Comparison of ENCODE assay signal across 19 cellular contexts in the genomic region with DNA sequence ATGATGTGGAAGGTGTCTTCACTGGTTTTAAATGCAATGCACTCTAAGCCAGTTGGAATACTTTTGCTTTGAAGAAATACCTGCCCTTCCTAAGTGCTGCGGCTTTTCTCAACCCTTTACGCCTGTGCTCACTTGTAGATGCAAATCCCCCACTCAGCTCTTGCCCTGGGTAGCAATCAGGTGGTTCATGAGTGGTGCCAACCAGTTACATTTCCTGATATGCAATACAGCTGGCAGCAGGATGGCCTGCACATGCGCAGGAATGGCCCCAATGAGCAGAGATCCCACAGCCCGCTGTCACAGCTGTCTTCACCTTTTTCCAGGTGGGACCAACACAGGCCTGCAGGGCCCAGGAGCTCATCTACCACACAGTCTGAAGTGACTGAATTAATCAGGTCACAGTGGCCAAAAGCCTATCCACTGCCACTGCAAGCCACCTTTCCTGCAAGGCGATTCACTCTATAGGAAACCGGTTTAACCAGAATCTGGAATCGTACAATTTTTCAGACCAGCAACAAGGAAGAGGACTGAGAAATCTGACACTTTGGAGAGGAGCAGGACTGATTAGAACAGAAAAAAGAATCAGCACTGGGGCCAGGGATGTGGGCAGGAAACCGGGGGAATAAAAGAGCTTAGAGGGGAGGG.
DNase-seq lines count a peak whose midpoint lies in the region; ATAC-seq and TF ChIP-seq lines count a peak whose summit lies in the region.
"Had no signal": no experiment of that assay in that cellular context is flagged by ENCODE, and none has a peak within 500 bp of the region (broad histone marks: within the 10 kb centered on the region; RNA-seq: fewer than 3 reads in every experiment).

No MANE protein-coding gene starts in this region.

- H3K9me3 Mint-ChIP-seq in activated CD4-positive, alpha-beta T cell treated with anti-CD3 and anti-CD28 coated beads, Interleukin-2, amount 10 ng/mL, durations not matched to agents 24 days and 14 days: no peaks in the 10 kb centered on the region
- H3K9me3 Mint-ChIP-seq: natural killer cell treated with Interleukin-12 subunit alpha and Interleukin-12 subunit beta and Interleukin-15 and Interleukin-18, amount 100 ng/mL, for 72 hours had no signal

- peak overlapping the region in 1 of 4 donors; percentile 55 for H3K27ac ChIP-seq in upper lobe of left lung
- H3K27ac ChIP-seq: 22Rv1 had no signal

- TF ChIP-seq EP300 in upper lobe of left lung (IDR thresholded peaks at IDR 0.05): no peak

- no peaks in the 10 kb centered on the region for H3K27me3 ChIP-seq in upper lobe of left lung

- no peaks in the 10 kb centered on the region for H3K27me3 Mint-ChIP-seq in activated CD4-positive, alpha-beta T cell treated with anti-CD3 and anti-CD28 coated beads, Interleukin-2, amount 10 ng/mL, durations not matched to agents 24 days and 14 days
- H3K27me3 Mint-ChIP-seq: B cell; natural killer cell treated with Interleukin-12 subunit alpha and Interleukin-12 subunit beta and Interleukin-15 and Interleukin-18, amount 100 ng/mL, for 72 hours had no signal

- TF ChIP-seq POLR2A in upper lobe of left lung (IDR thresholded peaks at IDR 0.05): no peak

- no peak overlapping the region for H3K27ac Mint-ChIP-seq in activated CD4-positive, alpha-beta T cell treated with anti-CD3 and anti-CD28 coated beads, Interleukin-2, amount 10 ng/mL, durations not matched to agents 24 days and 14 days
- H3K27ac Mint-ChIP-seq: B cell; natural killer cell treated with Interleukin-12 subunit alpha and Interleukin-12 subunit beta and Interleukin-15 and Interleukin-18, amount 100 ng/mL, for 72 hours had no signal

- H3K4me1 Mint-ChIP-seq in activated CD4-positive, alpha-beta T cell treated with anti-CD3 and anti-CD28 coated beads, Interleukin-2, amount 10 ng/mL, durations not matched to agents 24 days and 14 days: no peaks in the 10 kb centered on the region
- H3K4me1 Mint-ChIP-seq: B cell had no signal

- H3K4me3 ChIP-seq in upper lobe of left lung: no peak overlapping the region

- intact Hi-C loops in activated CD4-positive, alpha-beta T cell treated with anti-CD3 and anti-CD28 coated beads, Interleukin-2, amount 10 ng/mL, durations not matched to agents 24 days and 14 days (cut with micrococcal nuclease): no loop called here

- H3K4me3 Mint-ChIP-seq in activated CD4-positive, alpha-beta T cell treated with anti-CD3 and anti-CD28 coated beads, Interleukin-2, amount 10 ng/mL, durations not matched to agents 24 days and 14 days: no peak overlapping the region
- H3K4me3 Mint-ChIP-seq: B cell; natural killer cell treated with Interleukin-12 subunit alpha and Interleukin-12 subunit beta and Interleukin-15 and Interleukin-18, amount 100 ng/mL, for 72 hours had no signal

- WGBS in upper lobe of left lung, 2 donors: 59 to 82% methylated on average over 8 of the region's 8 CpGs

- H3K36me3 ChIP-seq in upper lobe of left lung: no peaks in the 10 kb centered on the region

- H3K36me3 Mint-ChIP-seq in activated CD4-positive, alpha-beta T cell treated with anti-CD3 and anti-CD28 coated beads, Interleukin-2, amount 10 ng/mL, durations not matched to agents 24 days and 14 days (ENCODE audit: low read depth): no peaks in the 10 kb centered on the region
- H3K36me3 Mint-ChIP-seq: natural killer cell treated with Interleukin-12 subunit alpha and Interleukin-12 subunit beta and Interleukin-15 and Interleukin-18, amount 100 ng/mL, for 72 hours had no signal

- TF ChIP-seq CTCF in upper lobe of left lung (IDR thresholded peaks at IDR 0.05): no peak

- DNase-seq in DMS53 (lab: John Stamatoyannopoulos, UW): peak; percentile 23
- DNase-seq in DMS53 treated with DMSO at 0.1 percent for 48 hours (lab: John Stamatoyannopoulos, UW; ENCODE audit: unreplicated experiment): no peak
- DNase-seq in NCI-H510A (lab: John Stamatoyannopoulos, UW): peak; percentile 89
- DNase-seq in kidney tubule cell (ENCODE audit: low spot score): peak; percentile 20
- peak in 1 of 2 donors; percentile 80 for DNase-seq in upper lobe of left lung
- DNase-seq in activated CD4-positive, alpha-beta T cell treated with anti-CD3 and anti-CD28 coated beads, Interleukin-2, amount 10 ng/mL, durations not matched to agents 24 days and 14 days: no peak
- DNase-seq in NOMO-1 treated with dmso at 0.1 percent for 144 hours (lab: John Stamatoyannopoulos, UW; ENCODE audit: unreplicated experiment): no peak
- DNase-seq: activated CD4-positive, alpha-beta T cell treated with anti-CD3 and anti-CD28 coated beads for 48 hours; activated CD8-positive, alpha-beta memory T cell treated with anti-CD3 and anti-CD28 coated beads, Interleukin-2, amount 50 U/mL, for 4 hours; activated effector memory CD4-positive, alpha-beta T cell treated with Interleukin-2 at 50 U/mL for 16 hours; foreskin fibroblast; NCI-H2171 treated with DMSO at 0.1 percent for 48 hours; NK-92 treated with Interleukin-12 subunit alpha and Interleukin-12 subunit beta, amount 100 ng/mL, for 24 hours; posterior cingulate gyrus; stimulated activated CD4-positive, alpha-beta T cell treated with anti-CD3 and anti-CD28 coated beads, Interleukin-4, amount 100 ng/mL, for 1 hour had no signal

- H3K4me1 ChIP-seq in upper lobe of left lung: peaks cover 0 to 4% (median 0%) of the 10 kb centered on the region in 4 donors

- no peaks in the 10 kb centered on the region for H3K9me3 ChIP-seq in upper lobe of left lung

- ATAC-seq in upper lobe of left lung (ENCODE audit: low FRiP score in 2 of 2): peak; percentile 44 to 72
- no peak for ATAC-seq in HG02885 (IDR thresholded peaks at IDR 0.05; ENCODE audit: poor library complexity, unreplicated experiment)
- ATAC-seq: natural killer cell treated with Interleukin-12 subunit alpha and Interleukin-12 subunit beta and Interleukin-15 and Interleukin-18, amount 100 ng/mL, for 72 hours had no signal

Comparison
In these comparisons a context has a peak if more than half of its experiments do, and no peak if none do; other contexts are left out.
1. DNase-seq: peak in DMS53 (single experiment), NCI-H510A (single experiment) and kidney tubule cell (single experiment); none in DMS53 treated with DMSO at 0.1 percent for 48 hours (single experiment), activated CD4-positive, alpha-beta T cell treated with anti-CD3 and anti-CD28 coated beads, Interleukin-2, amount 10 ng/mL, durations not matched to agents 24 days and 14 days (single experiment) and NOMO-1 treated with dmso at 0.1 percent for 144 hours (single experiment).